In the genomic region with DNA sequence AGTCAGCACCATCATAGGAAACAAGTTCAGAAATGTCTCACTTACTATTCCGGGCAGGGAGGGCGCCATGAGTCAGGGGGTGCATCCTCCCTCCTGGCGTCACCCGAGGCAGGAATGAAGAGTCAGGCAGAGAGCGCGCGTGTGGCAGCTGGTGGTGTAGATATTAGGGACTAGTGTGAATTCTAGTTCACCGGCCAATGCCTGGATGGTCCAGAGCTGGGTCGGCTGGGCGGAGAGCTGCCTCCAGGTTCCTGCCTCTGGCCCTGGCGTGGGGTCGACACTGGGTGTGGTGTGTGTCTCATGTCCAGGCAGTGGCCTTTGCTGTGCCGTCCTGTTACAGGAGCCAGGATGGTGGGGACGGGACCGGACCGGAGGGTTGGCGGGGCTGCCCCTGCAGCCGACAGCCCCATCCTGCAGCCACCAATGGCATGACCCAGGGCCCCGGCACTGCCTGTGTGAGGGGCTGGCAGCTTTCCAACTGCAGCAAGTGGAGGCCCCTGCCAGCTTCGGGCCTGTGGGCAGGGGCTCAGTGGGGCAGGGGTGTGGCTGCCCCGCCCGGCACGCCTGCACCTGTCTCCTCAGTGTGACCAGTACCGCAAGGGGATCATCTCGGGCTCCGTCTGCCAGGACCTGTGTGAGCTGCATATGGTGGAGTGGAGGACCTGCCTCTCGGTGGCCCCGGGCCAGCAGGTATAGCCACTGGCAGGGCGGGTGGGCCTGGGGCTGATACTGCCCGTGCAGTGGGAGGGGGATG, we compare ENCODE assay signal across 8 cellular contexts. TPM values are rescaled to one million over a fixed set of nuclear protein-coding genes. Genes with fewer than 3 reads are reported as not detected.
A peak's percentile ranks its signal among the peaks of the same experiment; 100 is the strongest.
DNase-seq lines count a peak whose midpoint lies in the region; ATAC-seq, FAIRE-seq and TF ChIP-seq lines count a peak whose summit lies in the region.
"Had no signal": no experiment of that assay in that cellular context is flagged by ENCODE, and none has a peak within 500 bp of the region (broad histone marks: within the 10 kb centered on the region; RNA-seq: fewer than 3 reads in every experiment).

No MANE protein-coding gene starts in this region.

- no peak overlapping the region for H3K4me3 Mint-ChIP-seq in activated naive CD4-positive, alpha-beta T cell treated with anti-CD3 and anti-CD28 coated beads for 36 hours

- no peak overlapping the region for H3K27ac Mint-ChIP-seq in activated naive CD4-positive, alpha-beta T cell treated with anti-CD3 and anti-CD28 coated beads for 36 hours

- H3K27ac ChIP-seq in esophagus muscularis mucosa (replicated peaks in 1 of 4): peak overlapping the region; percentile 48 to 71 (median 54)

- H3K27me3 Mint-ChIP-seq in activated naive CD4-positive, alpha-beta T cell treated with anti-CD3 and anti-CD28 coated beads for 36 hours (ENCODE audit: low read depth): no peaks in the 10 kb centered on the region

- H3K27me3 ChIP-seq in esophagus muscularis mucosa: no peaks in the 10 kb centered on the region
- H3K27me3 ChIP-seq: dorsolateral prefrontal cortex had no signal

- H3K36me3 ChIP-seq in esophagus muscularis mucosa: peaks cover 34 to 55% (median 51%) of the 10 kb centered on the region in 4 donors

- no peak overlapping the region for H3K4me3 ChIP-seq in esophagus muscularis mucosa

- no peaks in the 10 kb centered on the region for H3K9me3 Mint-ChIP-seq in activated naive CD4-positive, alpha-beta T cell treated with anti-CD3 and anti-CD28 coated beads for 36 hours

- intact Hi-C loops in esophagus muscularis mucosa (cut with DNase I): no loop called here
- intact Hi-C loops in activated naive CD4-positive, alpha-beta T cell treated with anti-CD3 and anti-CD28 coated beads for 36 hours (cut with micrococcal nuclease): no loop called here

- WGBS in esophagus muscularis mucosa: 67% methylated on average over 9 of the region's 30 CpGs

- no peak for TF ChIP-seq EP300 in esophagus muscularis mucosa (IDR thresholded peaks at IDR 0.05)

- ATAC-seq in GM19023 (IDR thresholded peaks at IDR 0.05; ENCODE audit: unreplicated experiment): no peak

- peaks cover 28% of the 10 kb centered on the region for H3K4me1 Mint-ChIP-seq in activated naive CD4-positive, alpha-beta T cell treated with anti-CD3 and anti-CD28 coated beads for 36 hours (ENCODE audit: low read depth)

- peaks cover 61 to 77% (median 71%) of the 10 kb centered on the region in 4 donors for H3K4me1 ChIP-seq in esophagus muscularis mucosa

- CTCF ChIA-PET in activated naive CD4-positive, alpha-beta T cell treated with anti-CD3 and anti-CD28 coated beads for 36 hours (lab: Charles Lee): interaction anchor here (0.6 kb wide), 1 partner anchor 24 kb away, joined by 3 read pairs; no protein-coding TSS in a partner anchor

- DNase-seq in 8988T (peak; percentile 95), HT1080 (ENCODE audit: low read depth) (peak; percentile 82), esophagus muscularis mucosa (ENCODE audit: extremely low spot score) (no peak), GM12892 (ENCODE audit: insufficient read length) (no peak)
- DNase-seq in activated naive CD4-positive, alpha-beta T cell treated with anti-CD3 and anti-CD28 coated beads for 36 hours: no peak

- peaks cover 28% of the 10 kb centered on the region for H3K36me3 Mint-ChIP-seq in activated naive CD4-positive, alpha-beta T cell treated with anti-CD3 and anti-CD28 coated beads for 36 hours (ENCODE audit: low read depth)

- no peak for FAIRE-seq in GM12892 (lab: Jason Lieb, UNC)

- no peak for TF ChIP-seq POLR2A in esophagus muscularis mucosa (IDR thresholded peaks at IDR 0.05; ENCODE audit: low read depth)
- no peak for TF ChIP-seq POLR2A in GM12892 (IDR thresholded peaks at IDR 0.05; ENCODE audit: low read depth, low read length)

- H3K9me3 ChIP-seq in esophagus muscularis mucosa: no peaks in the 10 kb centered on the region

- TF ChIP-seq CTCF in esophagus muscularis mucosa (IDR thresholded peaks at IDR 0.05): no peak

RNA-seq across cellular contexts. Expression of a gene that starts 9.1 kb away (rescaled TPM):
- total RNA-seq in HT1080 (2014; rRNA removed; shearing (Covaris generic)): 2.4 and 4.5 TPM in 2 replicates
- 0.47 and 0.62 TPM in 2 replicates for polyA plus RNA-seq in HT1080 (2015; cell fraction: cytosol; rRNA removed)
- polyA plus RNA-seq in HT1080 (2015; cell fraction: nucleus; rRNA removed): 0.06 and 0.41 TPM in 2 replicates
- 10 to 100 TPM in 3 of 4 donors, 1 to 10 TPM in 1; 6.6 to 27.8 (median 21.5) TPM for total RNA-seq in esophagus muscularis mucosa
- under 1 TPM in 1 of 2 experiments, not detected in 1; 0.10 TPM for total RNA-seq in activated naive CD4-positive, alpha-beta T cell treated with anti-CD3 and anti-CD28 coated beads for 36 hours
- polyA plus RNA-seq in GM12892 (2012; ENCODE audit: missing spikeins): 0.36 TPM

RNA-seq across cellular contexts. Expression of a gene that starts 21.2 kb away (rescaled TPM):
- not detected in 2 replicates for total RNA-seq in HT1080 (2014; rRNA removed; shearing (Covaris generic))
- 0.08 TPM in 2 replicates for polyA plus RNA-seq in HT1080 (2015; cell fraction: cytosol; rRNA removed)
- polyA plus RNA-seq in HT1080 (2015; cell fraction: nucleus; rRNA removed): not detected in 2 replicates
- 10 to 100 TPM in 2 of 4 donors, 1 to 10 TPM in 2; 7.0 to 12.6 (median 9.8) TPM for total RNA-seq in esophagus muscularis mucosa
- total RNA-seq in activated naive CD4-positive, alpha-beta T cell treated with anti-CD3 and anti-CD28 coated beads for 36 hours: 1 to 10 TPM in 1 of 2 experiments, under 1 TPM in 1; 0.83 to 1.0 TPM
- polyA plus RNA-seq in GM12892 (2012; ENCODE audit: missing spikeins): 2.4 TPM

RNA-seq across cellular contexts. Expression of a gene that starts 26.8 kb away (rescaled TPM):
- not detected in 2 replicates for total RNA-seq in HT1080 (2014; rRNA removed; shearing (Covaris generic))
- polyA plus RNA-seq in HT1080 (2015; cell fraction: cytosol; rRNA removed): not detected in 2 replicates
- not detected in 2 replicates for polyA plus RNA-seq in HT1080 (2015; cell fraction: nucleus; rRNA removed)
- total RNA-seq in esophagus muscularis mucosa: 10 to 100 TPM; 12.5 to 32.0 (median 23.9) TPM
- not detected for total RNA-seq in activated naive CD4-positive, alpha-beta T cell treated with anti-CD3 and anti-CD28 coated beads for 36 hours
- not detected for polyA plus RNA-seq in GM12892 (2012; ENCODE audit: missing spikeins)
- total RNA-seq: skeletal muscle tissue had no signal

RNA-seq across cellular contexts. Expression of a gene that starts 34.3 kb away (rescaled TPM):
- 56.0 and 73.5 TPM in 2 replicates for total RNA-seq in HT1080 (2014; rRNA removed; shearing (Covaris generic))
- 41.2 and 55.8 TPM in 2 replicates for polyA plus RNA-seq in HT1080 (2015; cell fraction: cytosol; rRNA removed)
- 26.6 and 26.7 TPM in 2 replicates for polyA plus RNA-seq in HT1080 (2015; cell fraction: nucleus; rRNA removed)
- total RNA-seq in esophagus muscularis mucosa: 10 to 100 TPM; 22.0 to 52.8 (median 39.3) TPM
- total RNA-seq in activated naive CD4-positive, alpha-beta T cell treated with anti-CD3 and anti-CD28 coated beads for 36 hours: 1 to 10 TPM; 8.7 to 9.4 TPM
- 3.5 TPM for polyA plus RNA-seq in GM12892 (2012; ENCODE audit: missing spikeins)

RNA-seq across cellular contexts. Expression of a gene that starts 36.5 kb away (rescaled TPM):
- not detected in 2 replicates for total RNA-seq in HT1080 (2014; rRNA removed; shearing (Covaris generic))
- polyA plus RNA-seq in HT1080 (2015; cell fraction: cytosol; rRNA removed): not detected in 2 replicates
- not detected in 2 replicates for polyA plus RNA-seq in HT1080 (2015; cell fraction: nucleus; rRNA removed)
- total RNA-seq in esophagus muscularis mucosa: not detected
- not detected for total RNA-seq in activated naive CD4-positive, alpha-beta T cell treated with anti-CD3 and anti-CD28 coated beads for 36 hours
- polyA plus RNA-seq in GM12892 (2012; ENCODE audit: missing spikeins): not detected
- total RNA-seq: skeletal muscle tissue had no signal

Comparison
In these comparisons a context has a peak if more than half of its experiments do, and no peak if none do; other contexts are left out.
1. DNase-seq: peak in 8988T (single experiment) and HT1080 (single experiment); none in esophagus muscularis mucosa (single experiment), activated naive CD4-positive, alpha-beta T cell treated with anti-CD3 and anti-CD28 coated beads for 36 hours (single experiment) and GM12892 (single experiment).
2. RNA of a gene that starts 26.8 kb away (total RNA-seq): 12.5 to 32.0 TPM in esophagus muscularis mucosa; not detected in HT1080 and not detected in activated naive CD4-positive, alpha-beta T cell treated with anti-CD3 and anti-CD28 coated beads for 36 hours; every median in the first group is over 10 times any median in the second.